Comparison of ENCODE assay signal across 30 cellular contexts in the genomic region with DNA sequence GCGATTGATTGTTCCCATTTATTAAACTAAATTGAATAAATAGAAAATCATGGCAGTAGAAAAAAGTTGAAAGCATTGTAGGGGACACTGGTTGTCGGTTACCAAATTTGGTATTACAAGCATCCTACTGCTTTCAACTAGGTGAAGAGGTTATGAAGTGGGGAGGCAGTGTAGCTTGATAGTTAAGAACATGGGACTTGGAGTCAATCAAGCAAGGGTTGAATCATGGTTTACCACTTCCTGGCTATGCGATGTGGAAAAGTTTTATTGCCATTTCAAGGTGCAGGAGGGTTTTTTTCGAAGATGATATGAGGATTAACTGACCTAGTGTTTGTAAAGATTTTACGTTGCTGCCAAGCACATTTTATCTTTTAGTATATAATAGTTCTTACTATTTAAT.
DNase-seq lines count a peak whose midpoint lies in the region; ATAC-seq lines count a peak whose summit lies in the region.
"Had no signal": no experiment of that assay in that cellular context is flagged by ENCODE, and none has a peak within 500 bp of the region (broad histone marks: within the 10 kb centered on the region; RNA-seq: fewer than 3 reads in every experiment).

No MANE protein-coding gene starts in this region.

- peak; percentile 64 to 73 for ATAC-seq in activated T-cell treated with anti-CD3 and anti-CD28 coated beads, Interleukin-2, amount 50 U/mL, for 72 hours (replicated peaks in 1 of 2)
- ATAC-seq in stimulated activated naive CD8-positive, alpha-beta T cell treated with anti-CD3 and anti-CD28 coated beads, Interleukin-15, amount 100 ng/mL, for 72 hours, result peak; percentile 65
- no peak for ATAC-seq in HG03196 (IDR thresholded peaks at IDR 0.05; ENCODE audit: unreplicated experiment)
- ATAC-seq: gastrocnemius medialis, K562, pancreas, upper lobe of right lung had no signal

- in situ Hi-C loops in G401 (cut with HindIII; ENCODE audit: low sequenced_read_pairs), result no loop called here

- no peaks in the 10 kb centered on the region for H3K36me3 Mint-ChIP-seq in activated T-cell treated with anti-CD3 and anti-CD28 coated beads, Interleukin-2, amount 50 U/mL, for 72 hours (ENCODE audit: insufficient read depth in 2 of 2)
- H3K36me3 Mint-ChIP-seq in activated naive CD8-positive, alpha-beta T cell treated with anti-CD3 and anti-CD28 coated beads for 36 hours, result no peaks in the 10 kb centered on the region
- H3K36me3 Mint-ChIP-seq: memory B cell had no signal

- peak overlapping the region; percentile 26 for H3K27ac Mint-ChIP-seq in activated T-cell treated with anti-CD3 and anti-CD28 coated beads, Interleukin-2, amount 50 U/mL, for 72 hours
- peak overlapping the region; percentile 30 for H3K27ac Mint-ChIP-seq in activated naive CD8-positive, alpha-beta T cell treated with anti-CD3 and anti-CD28 coated beads for 36 hours
- H3K27ac Mint-ChIP-seq in stimulated activated naive CD8-positive, alpha-beta T cell treated with anti-CD3 and anti-CD28 coated beads, Interleukin-15, amount 100 ng/mL, for 72 hours, result no peak overlapping the region
- H3K27ac Mint-ChIP-seq: memory B cell had no signal

- peak overlapping the region; percentile 27 to 39 for H3K4me3 Mint-ChIP-seq in activated T-cell treated with anti-CD3 and anti-CD28 coated beads, Interleukin-2, amount 50 U/mL, for 72 hours
- no peak overlapping the region for H3K4me3 Mint-ChIP-seq in activated naive CD8-positive, alpha-beta T cell treated with anti-CD3 and anti-CD28 coated beads for 36 hours
- no peak overlapping the region for H3K4me3 Mint-ChIP-seq in stimulated activated naive CD8-positive, alpha-beta T cell treated with anti-CD3 and anti-CD28 coated beads, Interleukin-15, amount 100 ng/mL, for 72 hours
- H3K4me3 Mint-ChIP-seq: memory B cell, neural crest cell had no signal

- no peaks in the 10 kb centered on the region for H3K27me3 Mint-ChIP-seq in activated T-cell treated with anti-CD3 and anti-CD28 coated beads, Interleukin-2, amount 50 U/mL, for 72 hours (ENCODE audit: low read depth)
- no peaks in the 10 kb centered on the region for H3K27me3 Mint-ChIP-seq in activated naive CD8-positive, alpha-beta T cell treated with anti-CD3 and anti-CD28 coated beads for 36 hours
- no peaks in the 10 kb centered on the region for H3K27me3 Mint-ChIP-seq in stimulated activated naive CD8-positive, alpha-beta T cell treated with anti-CD3 and anti-CD28 coated beads, Interleukin-15, amount 100 ng/mL, for 72 hours

- H3K4me1 Mint-ChIP-seq in activated T-cell treated with anti-CD3 and anti-CD28 coated beads, Interleukin-2, amount 50 U/mL, for 72 hours (ENCODE audit: low read depth), result peaks cover 24% of the 10 kb centered on the region
- peaks cover 12% of the 10 kb centered on the region for H3K4me1 Mint-ChIP-seq in activated naive CD8-positive, alpha-beta T cell treated with anti-CD3 and anti-CD28 coated beads for 36 hours
- H3K4me1 Mint-ChIP-seq in stimulated activated naive CD8-positive, alpha-beta T cell treated with anti-CD3 and anti-CD28 coated beads, Interleukin-15, amount 100 ng/mL, for 72 hours, result peaks cover 19% of the 10 kb centered on the region
- H3K4me1 Mint-ChIP-seq: neural crest cell had no signal

- DNase-seq in activated T-cell treated with anti-CD3 and anti-CD28 coated beads, Interleukin-2, amount 50 U/mL, for 72 hours, result peak in 1 of 2 donors; percentile 12
- DNase-seq in activated T-cell treated with anti-CD3 and anti-CD28 coated beads for 4 hours (no peak), M059J (ENCODE audit: low read depth) (peak; percentile 6), T-helper 9 cell (no peak), G401 (ENCODE audit: low spot score) (no peak)
- DNase-seq in activated naive CD8-positive, alpha-beta T cell treated with anti-CD3 and anti-CD28 coated beads for 36 hours, result peak; percentile 13
- no peak for DNase-seq in stimulated activated naive CD8-positive, alpha-beta T cell treated with anti-CD3 and anti-CD28 coated beads, Interleukin-15, amount 100 ng/mL, for 72 hours
- DNase-seq: ACHN; activated CD4-positive, CD25-positive, alpha-beta regulatory T cell treated with anti-CD3 and anti-CD28 coated beads, Interleukin-2, amount 50 U/mL, for 72 hours; BE2C; COR-L47; DMS53; dorsolateral prefrontal cortex; gastrocnemius medialis; GDM1; HCEC 1CT; hippocampal formation; NCI-H510A treated with DMSO at 0.1 percent for 48 hours; NK-92 treated with Interleukin-12 subunit alpha and Interleukin-12 subunit beta, amount 100 ng/mL, for 24 hours; pancreas; Peyer's patch; retina; SIG-M5; stimulated activated CD4-positive, alpha-beta T cell treated with anti-CD3 and anti-CD28 coated beads, Interleukin-1b, Interleukin-23, amount 100 ng/mL, for 48 hours; substantia nigra; upper lobe of right lung had no signal

- no peaks in the 10 kb centered on the region for H3K9me3 Mint-ChIP-seq in activated T-cell treated with anti-CD3 and anti-CD28 coated beads, Interleukin-2, amount 50 U/mL, for 72 hours
- H3K9me3 Mint-ChIP-seq in activated naive CD8-positive, alpha-beta T cell treated with anti-CD3 and anti-CD28 coated beads for 36 hours, result peaks cover 2% of the 10 kb centered on the region
- peaks cover 0 to 5% of the 10 kb centered on the region in 2 donors for H3K9me3 Mint-ChIP-seq in stimulated activated naive CD8-positive, alpha-beta T cell treated with anti-CD3 and anti-CD28 coated beads, Interleukin-15, amount 100 ng/mL, for 72 hours
- H3K9me3 Mint-ChIP-seq: memory B cell had no signal

Comparison
In these comparisons a context has a peak if more than half of its experiments do, and no peak if none do; other contexts are left out.
1. DNase-seq: peak in M059J (single experiment) and activated naive CD8-positive, alpha-beta T cell treated with anti-CD3 and anti-CD28 coated beads for 36 hours (single experiment); none in activated T-cell treated with anti-CD3 and anti-CD28 coated beads for 4 hours (single experiment), stimulated activated naive CD8-positive, alpha-beta T cell treated with anti-CD3 and anti-CD28 coated beads, Interleukin-15, amount 100 ng/mL, for 72 hours (0 of 2), T-helper 9 cell (single experiment) and G401 (single experiment).
2. H3K27ac Mint-ChIP-seq: peak in activated T-cell treated with anti-CD3 and anti-CD28 coated beads, Interleukin-2, amount 50 U/mL, for 72 hours (single experiment) and activated naive CD8-positive, alpha-beta T cell treated with anti-CD3 and anti-CD28 coated beads for 36 hours (single experiment); none in stimulated activated naive CD8-positive, alpha-beta T cell treated with anti-CD3 and anti-CD28 coated beads, Interleukin-15, amount 100 ng/mL, for 72 hours (0 of 2).
3. H3K4me3 Mint-ChIP-seq: peak in activated T-cell treated with anti-CD3 and anti-CD28 coated beads, Interleukin-2, amount 50 U/mL, for 72 hours (2 of 2); none in activated naive CD8-positive, alpha-beta T cell treated with anti-CD3 and anti-CD28 coated beads for 36 hours (single experiment) and stimulated activated naive CD8-positive, alpha-beta T cell treated with anti-CD3 and anti-CD28 coated beads, Interleukin-15, amount 100 ng/mL, for 72 hours (0 of 2).